13 cellular contexts compared by ENCODE assay signal in the genomic region with DNA sequence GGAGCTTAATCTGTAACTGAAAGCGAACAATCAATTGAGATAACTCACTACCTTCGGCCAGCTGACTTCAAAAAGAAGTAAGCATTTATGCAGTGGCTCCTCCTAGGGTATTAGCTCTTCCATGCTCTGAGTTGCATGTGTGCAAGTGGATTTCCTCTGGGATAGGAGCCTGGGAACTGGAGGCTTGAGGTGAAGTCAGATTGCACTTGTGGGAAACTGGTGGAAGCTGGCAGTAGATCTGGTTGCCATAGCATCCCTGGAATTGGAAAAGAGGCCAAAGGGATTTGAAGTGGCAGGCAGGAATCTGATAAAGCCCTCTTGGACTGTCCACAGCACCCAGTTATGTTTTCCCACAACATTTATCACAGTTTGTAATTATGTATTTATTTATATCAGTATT.
"Had no signal": no experiment of that assay in that cellular context is flagged by ENCODE, and none has a peak within 500 bp of the region (broad histone marks: within the 10 kb centered on the region; RNA-seq: fewer than 3 reads in every experiment).

No MANE protein-coding gene starts in this region.

- H3K36me3 ChIP-seq: ovary, tibial artery, vagina had no signal

- H3K4me3 Mint-ChIP-seq: neural crest cell had no signal

- ATAC-seq: activated naive CD4-positive, alpha-beta T cell treated with anti-CD3 and anti-CD28 coated beads, Interleukin-2, amount 50 U/mL, for 72 hours had no signal

- H3K27me3 ChIP-seq: ovary, tibial artery, vagina had no signal

- H3K4me1 ChIP-seq: tibial artery, vagina had no signal

- H3K27ac Mint-ChIP-seq: activated naive CD4-positive, alpha-beta T cell treated with anti-CD3 and anti-CD28 coated beads, Interleukin-2, amount 50 U/mL, for 72 hours had no signal

- H3K9me3 ChIP-seq: ovary, tibial artery, vagina had no signal

- H3K27ac ChIP-seq: coronary artery, ovary, skin epidermis, tibial artery, vagina had no signal

- H3K4me3 ChIP-seq: coronary artery, ovary, skin epidermis, tibial artery, vagina had no signal

- DNase-seq: activated effector memory CD4-positive, alpha-beta T cell treated with Interleukin-2 at 50 U/mL for 16 hours; activated T-cell treated with anti-CD3 and anti-CD28 coated beads, Interleukin-2, amount 50 U/mL, for 1 hour; effector CD4-positive, alpha-beta T cell; hippocampal formation; kidney glomerular epithelial cell; ovary; T-helper 2 cell; tibial artery had no signal
